ENCODE assay signal across 8 cellular contexts in genomic region chr5:134227786-134228185, GRCh38. TPM values are rescaled to one million over a fixed set of nuclear protein-coding genes. Genes with fewer than 3 reads are reported as not detected.
DNase-seq lines count a peak whose midpoint lies in the region; ATAC-seq and TF ChIP-seq lines count a peak whose summit lies in the region.

No MANE protein-coding gene starts in this region.

- TF ChIP-seq CTCF in MCF 10A (IDR thresholded peaks at IDR 0.05; ENCODE audit: unreplicated experiment) (no peak), breast epithelium (IDR thresholded peaks at IDR 0.05) (no peak)

- H3K4me1 Mint-ChIP-seq in MCF 10A (ENCODE audit: insufficient read depth, unreplicated experiment) (peaks cover 20% of the 10 kb centered on the region), T-helper 17 cell (peaks cover 20% of the 10 kb centered on the region)
- peaks cover 34% of the 10 kb centered on the region for H3K4me1 Mint-ChIP-seq in stimulated activated memory B cell treated with anti-CD40 and anti-IgM and Interleukin-4, amounts not matched to agents 10 μg/mL and 1 μg/mL and 100 μg/mL, for 72 hours

- H3K9me3 ChIP-seq in breast epithelium = no peaks in the 10 kb centered on the region
- no peaks in the 10 kb centered on the region for H3K9me3 ChIP-seq in T-helper 17 cell (ENCODE audit: control insufficient read depth, low read length, poor library complexity, severe bottlenecking)

- DNase-seq in MCF 10A (ENCODE audit: unreplicated experiment) (no peak), breast epithelium (ENCODE audit: low spot score in 2 of 2) (no peak), T-helper 17 cell (no peak), epithelial cell of prostate (ENCODE audit: low read depth, low spot score) (no peak), NCI-H82 (lab: John Stamatoyannopoulos, UW) (no peak), midbrain (lab: John Stamatoyannopoulos, UW) (no peak), NCI-H146 treated with DMSO at 0.1 percent for 48 hours (lab: John Stamatoyannopoulos, UW; ENCODE audit: unreplicated experiment) (no peak)

- H3K4me1 ChIP-seq in breast epithelium = peaks cover 0 to 3% of the 10 kb centered on the region in 2 donors

- no peaks in the 10 kb centered on the region for H3K27me3 ChIP-seq in breast epithelium

- peak overlapping the region; percentile 100 for H3K27ac Mint-ChIP-seq in MCF 10A (ENCODE audit: low read depth, unreplicated experiment)
- H3K27ac Mint-ChIP-seq in T-helper 17 cell = peak overlapping the region; percentile 99
- peak overlapping the region; percentile 100 for H3K27ac Mint-ChIP-seq in stimulated activated memory B cell treated with anti-CD40 and anti-IgM and Interleukin-4, amounts not matched to agents 10 μg/mL and 1 μg/mL and 100 μg/mL, for 72 hours

- TF ChIP-seq POLR2A in breast epithelium (IDR thresholded peaks at IDR 0.05) = no peak

- H3K27me3 Mint-ChIP-seq in MCF 10A (ENCODE audit: insufficient read depth, unreplicated experiment) (no peaks in the 10 kb centered on the region), T-helper 17 cell (no peaks in the 10 kb centered on the region)
- H3K27me3 Mint-ChIP-seq in stimulated activated memory B cell treated with anti-CD40 and anti-IgM and Interleukin-4, amounts not matched to agents 10 μg/mL and 1 μg/mL and 100 μg/mL, for 72 hours = no peaks in the 10 kb centered on the region

- H3K4me3 Mint-ChIP-seq in MCF 10A (ENCODE audit: unreplicated experiment) (peak overlapping the region; percentile 97), T-helper 17 cell (peak overlapping the region; percentile 99)
- H3K4me3 Mint-ChIP-seq in stimulated activated memory B cell treated with anti-CD40 and anti-IgM and Interleukin-4, amounts not matched to agents 10 μg/mL and 1 μg/mL and 100 μg/mL, for 72 hours = peak overlapping the region; percentile 99

- ATAC-seq in T-helper 17 cell = no peak
- no peak for ATAC-seq in stimulated activated memory B cell treated with anti-CD40 and anti-IgM and Interleukin-4, amounts not matched to agents 10 μg/mL and 1 μg/mL and 100 μg/mL, for 72 hours

- H3K36me3 ChIP-seq in breast epithelium = no peaks in the 10 kb centered on the region

- peak overlapping the region in 1 of 2 donors; percentile 100 for H3K27ac ChIP-seq in breast epithelium
- peak overlapping the region; percentile 98 for H3K27ac ChIP-seq in epithelial cell of prostate

- BruUV-seq in MCF 10A (replicated peaks; lab: Mats Ljungman, UMichigan) = no TSS peak

- POLR2A ChIA-PET in MCF 10A (lab: Yijun Ruan, JAX) = interaction anchor here (1.0 to 9.4 kb wide), 11 partner anchors 10 to 224 kb away, joined by 3 to 349 read pairs (median 26); partner anchors contain the start of genes CDKL3, SKP1, UBE2B and VDAC1

- intact Hi-C loops in MCF 10A (cut with micrococcal nuclease) (no loop called here), breast epithelium (cut with DNase I; ENCODE audit: low total_unique reads) (no loop called here)

- CTCF ChIA-PET in MCF 10A (lab: Yijun Ruan, JAX) = interaction anchor here (0.7 to 9.0 kb wide), 7 partner anchors 14 to 1116 kb away, joined by 4 to 82 read pairs (median 4); no protein-coding TSS in a partner anchor

- H3K4me3 ChIP-seq in breast epithelium = no peak overlapping the region

- H3K9me3 Mint-ChIP-seq in MCF 10A (ENCODE audit: unreplicated experiment) = no peaks in the 10 kb centered on the region
- H3K9me3 Mint-ChIP-seq in stimulated activated memory B cell treated with anti-CD40 and anti-IgM and Interleukin-4, amounts not matched to agents 10 μg/mL and 1 μg/mL and 100 μg/mL, for 72 hours = no peaks in the 10 kb centered on the region

- H3K36me3 Mint-ChIP-seq in MCF 10A (ENCODE audit: insufficient read depth, unreplicated experiment) = peaks cover 6% of the 10 kb centered on the region
- peaks cover 10% of the 10 kb centered on the region for H3K36me3 Mint-ChIP-seq in T-helper 17 cell (ENCODE audit: low read depth)
- peaks cover 25% of the 10 kb centered on the region for H3K36me3 Mint-ChIP-seq in stimulated activated memory B cell treated with anti-CD40 and anti-IgM and Interleukin-4, amounts not matched to agents 10 μg/mL and 1 μg/mL and 100 μg/mL, for 72 hours

RNA-seq across cellular contexts. Expression of gene PPP2CA, which starts 1.9 kb away (rescaled TPM):
- total RNA-seq in MCF 10A (2022) = 317 and 359 TPM in 2 replicates
- total RNA-seq in breast epithelium = 100 to 1,000 TPM; 101 to 152 (median 121) TPM
- 100 to 1,000 TPM; 233 to 239 TPM for total RNA-seq in T-helper 17 cell

RNA-seq across cellular contexts. Expression of gene SKP1, which starts 51.0 kb away (rescaled TPM):
- total RNA-seq in MCF 10A (2022) = 415 and 488 TPM in 2 replicates
- 100 to 1,000 TPM; 158 to 291 (median 259) TPM for total RNA-seq in breast epithelium
- total RNA-seq in T-helper 17 cell = 100 to 1,000 TPM; 284 to 339 TPM
